12 cellular contexts compared by ENCODE assay signal in genomic region chr7:135974667-135975066, GRCh38. TPM values are rescaled to one million over a fixed set of nuclear protein-coding genes. Genes with fewer than 3 reads are reported as not detected.
DNase-seq lines count a peak whose midpoint lies in the region; ATAC-seq and TF ChIP-seq lines count a peak whose summit lies in the region.
"Had no signal": no experiment of that assay in that cellular context is flagged by ENCODE, and none has a peak within 500 bp of the region (broad histone marks: within the 10 kb centered on the region; RNA-seq: fewer than 3 reads in every experiment).

No MANE protein-coding gene starts in this region.

- BruUV-seq in Caco-2 (replicated peaks; lab: Mats Ljungman, UMichigan): no TSS peak

- H3K4me2 ChIP-seq in GM23248 (ENCODE audit: unreplicated experiment): peak overlapping the region; percentile 86

- H3K36me3 ChIP-seq in Caco-2 (ENCODE audit: control insufficient read depth, insufficient read depth, low read length) (no peaks in the 10 kb centered on the region), GM23248 (ENCODE audit: low read depth) (peaks cover 5% of the 10 kb centered on the region; the same call in 1 of the 2 replicates)

- CTCF ChIA-PET in Caco-2 (lab: Charles Lee): no interaction called here

- no peaks in the 10 kb centered on the region for H3K27me3 Mint-ChIP-seq in Caco-2 (ENCODE audit: insufficient read depth, unreplicated experiment)
- H3K27me3 Mint-ChIP-seq in activated naive CD8-positive, alpha-beta T cell: no peaks in the 10 kb centered on the region
- no peaks in the 10 kb centered on the region for H3K27me3 Mint-ChIP-seq in nephron progenitor cell (ENCODE audit: low read depth, poor library complexity)

- POLR2A ChIA-PET in Caco-2 (lab: Charles Lee): no interaction called here

- peaks cover 7% of the 10 kb centered on the region; the same call in 1 of the 2 replicates for H3K4me1 ChIP-seq in Caco-2
- H3K4me1 ChIP-seq in GM23248 (ENCODE audit: insufficient read depth): peaks cover 29% of the 10 kb centered on the region

- no peaks in the 10 kb centered on the region for H3K27me3 ChIP-seq in Caco-2 (replicated peaks; ENCODE audit: control insufficient read depth, insufficient read depth, low read length)
- H3K27me3 ChIP-seq in GM23248 (replicated peaks; ENCODE audit: insufficient read depth): no peaks in the 10 kb centered on the region
- H3K27me3 ChIP-seq: heart left ventricle had no signal

- H3K9me3 Mint-ChIP-seq in Caco-2 (ENCODE audit: unreplicated experiment): no peaks in the 10 kb centered on the region
- no peaks in the 10 kb centered on the region for H3K9me3 Mint-ChIP-seq in activated naive CD8-positive, alpha-beta T cell (ENCODE audit: low read depth)
- no peaks in the 10 kb centered on the region for H3K9me3 Mint-ChIP-seq in nephron progenitor cell

- H3K27ac Mint-ChIP-seq in Caco-2 (ENCODE audit: unreplicated experiment): no peak overlapping the region
- H3K27ac Mint-ChIP-seq in activated naive CD8-positive, alpha-beta T cell: peak overlapping the region; percentile 69
- peak overlapping the region; percentile 49 for H3K27ac Mint-ChIP-seq in nephron progenitor cell

- H4K20me1 ChIP-seq in GM23248 (ENCODE audit: insufficient read depth): peaks cover 12% of the 10 kb centered on the region; the same call in 1 of the 2 replicates

- peaks cover 17% of the 10 kb centered on the region for H3K4me1 Mint-ChIP-seq in Caco-2 (ENCODE audit: low read depth, unreplicated experiment)
- H3K4me1 Mint-ChIP-seq in activated naive CD8-positive, alpha-beta T cell (ENCODE audit: low read depth): peaks cover 72% of the 10 kb centered on the region
- peaks cover 61% of the 10 kb centered on the region for H3K4me1 Mint-ChIP-seq in nephron progenitor cell

- H3K36me3 Mint-ChIP-seq in Caco-2 (ENCODE audit: insufficient read depth, unreplicated experiment) (peaks cover 32% of the 10 kb centered on the region), nephron progenitor cell (ENCODE audit: low read depth) (peaks cover 23% of the 10 kb centered on the region)
- H3K36me3 Mint-ChIP-seq in activated naive CD8-positive, alpha-beta T cell: peaks cover 10% of the 10 kb centered on the region

- TF ChIP-seq CTCF in Caco-2 (IDR thresholded peaks at IDR 0.05; ENCODE audit: insufficient read depth in 1 of 2, low read depth in 1 of 2, low read length in 1 of 2, severe bottlenecking in 1 of 2, unreplicated experiment in 1 of 2) (no peak), nephron progenitor cell (IDR thresholded peaks at IDR 0.05) (no peak)

- no peaks in the 10 kb centered on the region for H3K9me2 ChIP-seq in GM23248 (ENCODE audit: insufficient read depth)

- peak overlapping the region; percentile 2; the same call in 1 of the 2 replicates for H3K9ac ChIP-seq in GM23248

- intact Hi-C loops in Caco-2 (cut with micrococcal nuclease; ENCODE audit: unreplicated experiment): no loop called here

- H3K4me3 ChIP-seq in Caco-2 (ENCODE audit: low read depth, low read length): no peak overlapping the region
- H3K4me3 ChIP-seq in GM23248: peak overlapping the region; percentile 99
- H3K4me3 ChIP-seq: lung had no signal

- H3F3A ChIP-seq in GM23248 (ENCODE audit: insufficient read depth): peaks cover 7% of the 10 kb centered on the region; the same call in 1 of the 2 replicates

- H3K27ac ChIP-seq in GM23248: no peak overlapping the region

- no peak for ATAC-seq in GM21390 (IDR thresholded peaks at IDR 0.05; ENCODE audit: unreplicated experiment)
- ATAC-seq: heart left ventricle had no signal

- DNase-seq in Caco-2 (no peak), GM23248 (no peak), nephron progenitor cell (no peak), AG08396 (ENCODE audit: low spot score) (no peak), EL (no peak)
- DNase-seq: DMS79, heart left ventricle, IMR-90, retina had no signal

- in situ Hi-C loops in GM23248 (cut with MboI): no loop called here

- whole genome bisulfite sequencing in GM23248 (ENCODE audit: low coverage in 1 of 2, low lambda C conversion rate in 2 of 2, missing lambda C conversion rate in 2 of 2), 2 experiments: 96 to 97% methylated on average over 1 of the region's 1 CpG

- H3K9me3 ChIP-seq in Caco-2: no peaks in the 10 kb centered on the region
- H3K9me3 ChIP-seq in GM23248 (ENCODE audit: low read depth): no peaks in the 10 kb centered on the region
- H3K9me3 ChIP-seq: heart left ventricle had no signal

- H3K4me3 Mint-ChIP-seq in Caco-2 (ENCODE audit: unreplicated experiment) (peak overlapping the region; percentile 28), nephron progenitor cell (peak overlapping the region; percentile 64)
- H3K4me3 Mint-ChIP-seq in activated naive CD8-positive, alpha-beta T cell: peak overlapping the region; percentile 78

- H3K79me2 ChIP-seq in GM23248 (ENCODE audit: insufficient read depth): peaks cover 74% of the 10 kb centered on the region

- no peak overlapping the region for H2AFZ ChIP-seq in GM23248

RNA-seq across cellular contexts. Expression of gene MTPN, which starts 2.5 kb away (rescaled TPM):
- total RNA-seq in Caco-2 (2022): 136 and 138 TPM in 2 replicates
- total RNA-seq in GM23248 (2014; rRNA removed; shearing (Covaris generic)): 145 and 159 TPM in 2 replicates
- polyA plus RNA-seq in GM23248 (2016; fragmentation: Nextera tagmentation; extraction: Ambion mirVana): 130 and 133 TPM in 2 replicates

Comparison
In these comparisons a context has a peak if more than half of its experiments do, and no peak if none do; other contexts are left out.
1. H3K4me3 Mint-ChIP-seq: peak in every context shown above with its lines; median percentile 78 in activated naive CD8-positive, alpha-beta T cell; 64 in nephron progenitor cell; 28 in Caco-2.